In genomic region chr7:12941512-12941911, GRCh38 we compare ENCODE assay signal across 26 cellular contexts.
DNase-seq lines count a peak whose midpoint lies in the region; ATAC-seq and TF ChIP-seq lines count a peak whose summit lies in the region.
"Had no signal": no experiment of that assay in that cellular context is flagged by ENCODE, and none has a peak within 500 bp of the region (broad histone marks: within the 10 kb centered on the region; RNA-seq: fewer than 3 reads in every experiment).

No MANE protein-coding gene starts in this region.

- no peak for TF ChIP-seq CTCF in VCaP (conservative IDR thresholded peaks at IDR 0.05)
- TF ChIP-seq CTCF in mesothelial cell of epicardium (IDR thresholded peaks at IDR 0.05; ENCODE audit: unreplicated experiment) = no peak
- no peak for TF ChIP-seq CTCF in brain microvascular endothelial cell (IDR thresholded peaks at IDR 0.05; ENCODE audit: low read depth, low read length, missing control alignments)

- peak; percentile 81 for DNase-seq in DMS53 (lab: John Stamatoyannopoulos, UW)
- DNase-seq in mesothelial cell of epicardium (ENCODE audit: low spot score in 2 of 2, unreplicated experiment in 2 of 2) = no peak
- DNase-seq in SKM-1 (lab: John Stamatoyannopoulos, UW; ENCODE audit: unreplicated experiment) = no peak
- no peak for DNase-seq in brain microvascular endothelial cell
- DNase-seq in head of caudate nucleus = no peak
- DNase-seq: activated CD8-positive, alpha-beta memory T cell treated with anti-CD3 and anti-CD28 coated beads for 24 hours; activated naive CD4-positive, alpha-beta T cell; activated T-cell treated with anti-CD3 and anti-CD28 coated beads, Interleukin-2, amount 50 U/mL, for 1 hour; adrenal gland; CD4-positive, alpha-beta T cell; HCEC 1CT; heart right ventricle; left colon; naive thymus-derived CD4-positive, alpha-beta T cell; NCI-H1436 treated with DMSO at 0.1 percent for 48 hours; Peyer's patch; right cardiac atrium; SJCRH30; T-helper 1 cell; thyroid gland had no signal

- intact Hi-C loops in head of caudate nucleus (cut with DNase I) = no loop called here

- peaks cover 16% of the 10 kb centered on the region for H3K4me1 Mint-ChIP-seq in mesothelial cell of epicardium
- no peaks in the 10 kb centered on the region for H3K4me1 Mint-ChIP-seq in activated T-helper 17 cell treated with anti-CD3 and anti-CD28 coated beads, Interleukin-2, amount 50 U/mL, for 72 hours
- H3K4me1 Mint-ChIP-seq: naive thymus-derived CD4-positive, alpha-beta T cell had no signal

- H3K4me3 Mint-ChIP-seq in mesothelial cell of epicardium = no peak overlapping the region
- H3K4me3 Mint-ChIP-seq in activated T-helper 17 cell treated with anti-CD3 and anti-CD28 coated beads, Interleukin-2, amount 50 U/mL, for 72 hours = no peak overlapping the region
- H3K4me3 Mint-ChIP-seq: CD4-positive, alpha-beta T cell; naive thymus-derived CD4-positive, alpha-beta T cell; stimulated activated naive CD8-positive, alpha-beta T cell treated with anti-CD3 and anti-CD28 coated beads, Interleukin-15, Interleukin-2, amounts not matched to agents 100 ng/mL and 50 ng/mL, for 24 hours had no signal

- H3K27me3 Mint-ChIP-seq in mesothelial cell of epicardium (ENCODE audit: low read depth) = no peaks in the 10 kb centered on the region
- peaks cover 3% of the 10 kb centered on the region for H3K27me3 Mint-ChIP-seq in activated T-helper 17 cell treated with anti-CD3 and anti-CD28 coated beads, Interleukin-2, amount 50 U/mL, for 72 hours
- H3K27me3 Mint-ChIP-seq: stimulated activated naive CD8-positive, alpha-beta T cell treated with anti-CD3 and anti-CD28 coated beads, Interleukin-15, Interleukin-2, amounts not matched to agents 100 ng/mL and 50 ng/mL, for 24 hours had no signal

- H3K9me3 Mint-ChIP-seq in mesothelial cell of epicardium = peaks cover 41% of the 10 kb centered on the region
- H3K9me3 Mint-ChIP-seq in activated T-helper 17 cell treated with anti-CD3 and anti-CD28 coated beads, Interleukin-2, amount 50 U/mL, for 72 hours = no peaks in the 10 kb centered on the region
- H3K9me3 Mint-ChIP-seq: CD4-positive, alpha-beta T cell; stimulated activated naive CD8-positive, alpha-beta T cell treated with anti-CD3 and anti-CD28 coated beads, Interleukin-15, Interleukin-2, amounts not matched to agents 100 ng/mL and 50 ng/mL, for 24 hours had no signal

- H3K27me3 ChIP-seq in brain microvascular endothelial cell (replicated peaks) = no peaks in the 10 kb centered on the region
- H3K27me3 ChIP-seq: adrenal gland, cardiac muscle cell, heart right ventricle, Peyer's patch, thyroid gland had no signal

- peak overlapping the region; percentile 75 for H3K27ac Mint-ChIP-seq in mesothelial cell of epicardium
- H3K27ac Mint-ChIP-seq in activated T-helper 17 cell treated with anti-CD3 and anti-CD28 coated beads, Interleukin-2, amount 50 U/mL, for 72 hours = no peak overlapping the region
- H3K27ac Mint-ChIP-seq: CD4-positive, alpha-beta T cell; naive thymus-derived CD4-positive, alpha-beta T cell; stimulated activated naive CD8-positive, alpha-beta T cell treated with anti-CD3 and anti-CD28 coated beads, Interleukin-15, Interleukin-2, amounts not matched to agents 100 ng/mL and 50 ng/mL, for 24 hours had no signal

- H3K4me3 ChIP-seq in brain microvascular endothelial cell (ENCODE audit: low read depth, low read length) = no peak overlapping the region
- H3K4me3 ChIP-seq: adrenal gland, cardiac muscle cell, heart right ventricle, K562, Peyer's patch, SJCRH30, thyroid gland had no signal

- in situ Hi-C loops in brain microvascular endothelial cell (cut with HindIII; ENCODE audit: low pct_ligation_motif_present, low sequenced_read_pairs) = no loop called here

- ATAC-seq in esophagus mucosa = peak; percentile 99
- no peak for ATAC-seq in activated T-helper 17 cell treated with anti-CD3 and anti-CD28 coated beads, Interleukin-2, amount 50 U/mL, for 72 hours (replicated peaks)
- ATAC-seq: heart right ventricle; K562; left colon; naive thymus-derived CD4-positive, alpha-beta T cell; right cardiac atrium had no signal

- H3K36me3 ChIP-seq in brain microvascular endothelial cell (replicated peaks) = no peaks in the 10 kb centered on the region
- H3K36me3 ChIP-seq: adrenal gland, cardiac muscle cell, heart right ventricle, Peyer's patch, SJCRH30, thyroid gland had no signal

- H3K36me3 Mint-ChIP-seq in mesothelial cell of epicardium = peaks cover 24% of the 10 kb centered on the region
- H3K36me3 Mint-ChIP-seq in activated T-helper 17 cell treated with anti-CD3 and anti-CD28 coated beads, Interleukin-2, amount 50 U/mL, for 72 hours (ENCODE audit: low read depth) = no peaks in the 10 kb centered on the region
- H3K36me3 Mint-ChIP-seq: naive thymus-derived CD4-positive, alpha-beta T cell had no signal

- H3K27ac ChIP-seq in VCaP (peak overlapping the region; percentile 65), brain microvascular endothelial cell (no peak overlapping the region)
- H3K27ac ChIP-seq: adrenal gland, cardiac muscle cell, heart right ventricle, Peyer's patch, SJCRH30, thyroid gland had no signal
